10 cellular contexts compared by ENCODE assay signal in the genomic region with DNA sequence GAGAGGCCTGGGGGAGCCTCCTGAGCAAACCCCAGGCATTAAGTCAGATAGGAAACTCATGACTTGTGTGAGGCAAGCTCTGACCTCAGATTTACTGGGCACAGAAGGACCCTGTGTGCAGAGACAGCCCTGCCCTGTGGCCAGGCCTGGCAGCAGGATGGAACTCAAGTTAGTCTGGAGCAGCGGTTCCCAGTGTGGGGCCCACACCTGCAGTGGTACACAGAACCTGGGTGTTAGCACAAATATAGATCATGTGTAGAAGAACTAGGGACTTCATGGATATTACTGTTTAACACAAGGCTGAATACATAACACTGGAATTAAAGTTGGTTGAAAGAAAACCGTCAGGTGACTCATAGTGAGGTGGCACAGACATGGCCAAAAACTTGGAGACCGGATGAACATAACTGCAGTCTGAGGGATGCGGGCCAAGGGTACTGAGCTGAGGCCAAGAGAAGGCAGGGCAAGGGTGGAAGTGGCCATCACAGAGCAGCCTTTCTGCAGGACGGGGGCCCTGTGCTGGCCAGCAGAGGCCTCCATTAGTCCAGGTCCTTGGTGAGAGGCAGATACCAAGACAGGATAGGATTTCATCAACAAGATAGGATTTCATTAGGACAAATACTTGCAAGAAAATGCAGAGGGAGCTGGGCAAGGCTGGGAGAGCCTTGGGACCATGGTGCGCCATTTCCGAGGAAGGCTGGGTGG. TPM values are rescaled to one million over a fixed set of nuclear protein-coding genes. Genes with fewer than 3 reads are reported as not detected.
DNase-seq lines count a peak whose midpoint lies in the region; ATAC-seq, FAIRE-seq and TF ChIP-seq lines count a peak whose summit lies in the region.
"Had no signal": no experiment of that assay in that cellular context is flagged by ENCODE, and none has a peak within 500 bp of the region (broad histone marks: within the 10 kb centered on the region; RNA-seq: fewer than 3 reads in every experiment).

No MANE protein-coding gene starts in this region.

- H4K20me1 ChIP-seq in neural progenitor cell (ENCODE audit: low read depth): no peaks in the 10 kb centered on the region

- H3F3A ChIP-seq in neural progenitor cell (ENCODE audit: low read depth): no peaks in the 10 kb centered on the region

- H3K4me2 ChIP-seq in neural progenitor cell: no peak overlapping the region

- ATAC-seq in GM21367 (IDR thresholded peaks at IDR 0.05; ENCODE audit: unreplicated experiment): no peak

- peaks cover 3% of the 10 kb centered on the region for H3K4me1 Mint-ChIP-seq in neural progenitor cell

- H3K4me1 ChIP-seq in neural progenitor cell: no peaks in the 10 kb centered on the region

- TF ChIP-seq CTCF in neural progenitor cell (IDR thresholded peaks at IDR 0.05): no peak

- no peaks in the 10 kb centered on the region for H3K9me3 Mint-ChIP-seq in neural progenitor cell

- no peaks in the 10 kb centered on the region for H3K9me3 ChIP-seq in neural progenitor cell (ENCODE audit: low read depth)

- no peak overlapping the region for H3K9ac ChIP-seq in neural progenitor cell

- no peak overlapping the region for H2AFZ ChIP-seq in neural progenitor cell (replicated peaks)

- peak overlapping the region; percentile 92 for H3K27ac Mint-ChIP-seq in neural progenitor cell

- H3K27me3 ChIP-seq in neural progenitor cell: no peaks in the 10 kb centered on the region

- H3K36me3 Mint-ChIP-seq in neural progenitor cell: no peaks in the 10 kb centered on the region

- H3K27me3 Mint-ChIP-seq in neural progenitor cell (ENCODE audit: insufficient read depth, low read depth): peaks cover 11% of the 10 kb centered on the region

- DNase-seq in AG08396 (ENCODE audit: low spot score) (peak; percentile 77), M059J (ENCODE audit: low read depth) (peak; percentile 95), dermis blood vessel endothelial cell (peak; percentile 89), neural progenitor cell (ENCODE audit: low spot score) (no peak), frontal cortex (ENCODE audit: low spot score in 2 of 2) (no peak)
- DNase-seq in stimulated activated CD4-positive, alpha-beta T cell treated with anti-CD3 and anti-CD28 coated beads, Interleukin-2, amount 100 ng/mL, for 24 hours: no peak
- no peak for DNase-seq in activated CD4-positive, alpha-beta T cell treated with anti-CD3 and anti-CD28 coated beads, Interleukin-2, amount 50 U/mL, for 1 hour
- DNase-seq: GDM1, RPMI8226 had no signal

- no peak overlapping the region for H3K27ac ChIP-seq in neural progenitor cell

- no peaks in the 10 kb centered on the region for H3K79me2 ChIP-seq in neural progenitor cell (ENCODE audit: low read depth)

- no peaks in the 10 kb centered on the region for H3K36me3 ChIP-seq in neural progenitor cell

- H3K4me3 Mint-ChIP-seq in neural progenitor cell: no peak overlapping the region

- FAIRE-seq in frontal cortex (lab: Jason Lieb, UNC): no peak

- H3K4me3 ChIP-seq in neural progenitor cell: no peak overlapping the region

RNA-seq across cellular contexts. Expression of a gene that starts 40.9 kb away (rescaled TPM):
- 7.6 and 8.2 TPM in 2 replicates for total RNA-seq in M059J (2014; rRNA removed; shearing (Covaris generic))
- 42.5 and 55.6 TPM in 2 replicates for total RNA-seq in dermis blood vessel endothelial cell
- 0.26 and 0.50 TPM in 2 replicates for total RNA-seq in neural progenitor cell (ENCODE audit: low replicate concordance)
- 3.3 TPM for total RNA-seq in frontal cortex

RNA-seq across cellular contexts. Expression of a gene that starts 42.6 kb away (rescaled TPM):
- 13.4 and 14.4 TPM in 2 replicates for total RNA-seq in M059J (2014; rRNA removed; shearing (Covaris generic))
- 11.4 and 13.8 TPM in 2 replicates for total RNA-seq in dermis blood vessel endothelial cell
- total RNA-seq in neural progenitor cell (ENCODE audit: low replicate concordance): 11.7 and 14.9 TPM in 2 replicates
- 19.2 TPM for total RNA-seq in frontal cortex

Comparison
In these comparisons a context has a peak if more than half of its experiments do, and no peak if none do; other contexts are left out.
1. DNase-seq: peak in AG08396 (single experiment), M059J (single experiment) and dermis blood vessel endothelial cell (single experiment); none in neural progenitor cell (single experiment), stimulated activated CD4-positive, alpha-beta T cell treated with anti-CD3 and anti-CD28 coated beads, Interleukin-2, amount 100 ng/mL, for 24 hours (0 of 2), activated CD4-positive, alpha-beta T cell treated with anti-CD3 and anti-CD28 coated beads, Interleukin-2, amount 50 U/mL, for 1 hour (single experiment) and frontal cortex (0 of 2).